In the genomic region with DNA sequence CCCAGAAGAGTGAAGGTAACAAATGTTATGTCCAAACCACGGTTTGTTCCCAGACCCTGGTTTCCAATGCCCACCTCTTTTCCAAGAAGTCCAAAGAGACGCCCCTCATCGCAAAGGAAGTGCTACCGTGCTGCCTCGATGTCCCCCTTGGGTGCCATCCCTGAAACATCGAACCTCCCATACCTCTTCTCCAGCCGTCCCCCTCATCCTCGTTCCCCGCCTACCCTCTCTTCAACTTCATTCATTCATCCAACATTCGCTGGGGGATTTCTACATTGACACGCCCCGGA, we compare ENCODE assay signal across 8 cellular contexts. TPM values are rescaled to one million over a fixed set of nuclear protein-coding genes. Genes with fewer than 3 reads are reported as not detected.
DNase-seq lines count a peak whose midpoint lies in the region; ATAC-seq and TF ChIP-seq lines count a peak whose summit lies in the region.

No MANE protein-coding gene starts in this region.

- WGBS in mesodermal cell (ENCODE audit: insufficient coverage in 2 of 2), 2 experiments = 10 to 16% methylated on average over 11 to 12 of the region's 12 CpGs

- intact Hi-C loops in ascending aorta (cut with DNase I) = loop anchor here (1.0 to 2.0 kb wide), 3 partner anchors 30 to 149 kb away; partner anchors contain the start of genes MAP2K1, RPL4, SNAPC5 and ZWILCH

- ATAC-seq in GM21515 (IDR thresholded peaks at IDR 0.05; ENCODE audit: unreplicated experiment) (no peak), GM18870 (IDR thresholded peaks at IDR 0.05; ENCODE audit: unreplicated experiment) (no peak), HG03342 (IDR thresholded peaks at IDR 0.05; ENCODE audit: unreplicated experiment) (no peak)

- H3K4me1 ChIP-seq in ascending aorta (no peaks in the 10 kb centered on the region), mesodermal cell (ENCODE audit: control insufficient read depth, insufficient read depth, low read length, poor library complexity, severe bottlenecking) (no peaks in the 10 kb centered on the region)

- CTCF ChIA-PET in AG04449 (lab: Yijun Ruan, JAX) = interaction anchor here (3.6 kb wide), 1 partner anchor 143 kb away, joined by 22 read pairs; the partner anchor contains the start of gene SNAPC5

- no peak for DNase-seq in AG04449 (ENCODE audit: low read depth, low spot score)
- DNase-seq in H7 = no peak
- DNase-seq in ascending aorta (ENCODE audit: low spot score in 2 of 2) = no peak
- DNase-seq in amniotic stem cell (lab: John Stamatoyannopoulos, UW) = no peak

- H3K36me3 ChIP-seq in H7 (replicated peaks; ENCODE audit: control insufficient read depth, insufficient read depth, low read length) (no peaks in the 10 kb centered on the region; the same call in 1 of the 2 replicates), ascending aorta (peaks cover 5 to 10% of the 10 kb centered on the region in 2 donors), mesodermal cell (ENCODE audit: control insufficient read depth, insufficient read depth, low read length) (peaks cover 10% of the 10 kb centered on the region)

- no peak for TF ChIP-seq CTCF in AG04449 (IDR thresholded peaks at IDR 0.05; ENCODE audit: insufficient read depth, low read length, missing control alignments)
- no peak for TF ChIP-seq CTCF in ascending aorta (IDR thresholded peaks at IDR 0.05)

- peak overlapping the region; percentile 81 to 88 for H3K27ac ChIP-seq in ascending aorta
- peak overlapping the region; percentile 13 for H3K27ac ChIP-seq in mesodermal cell (ENCODE audit: low read depth, low read length, severe bottlenecking)

- POLR2A ChIA-PET in AG04449 (lab: Yijun Ruan, JAX) = no interaction called here

- H3K4me3 ChIP-seq in AG04449 (ENCODE audit: low read depth, low read length) = peak overlapping the region; percentile 88
- H3K4me3 ChIP-seq in H7 (ENCODE audit: insufficient read depth, low read depth, low read length) = peak overlapping the region; percentile 73
- peak overlapping the region; percentile 73 to 80 for H3K4me3 ChIP-seq in ascending aorta
- H3K4me3 ChIP-seq in mesodermal cell (ENCODE audit: extremely low read depth, insufficient read depth, low read length, poor library complexity, severe bottlenecking) = peak overlapping the region; percentile 65

- H3K9me3 ChIP-seq in ascending aorta (no peaks in the 10 kb centered on the region), mesodermal cell (ENCODE audit: control insufficient read depth, low read length) (peaks cover 4% of the 10 kb centered on the region)

- H3K27me3 ChIP-seq in H7 (ENCODE audit: control insufficient read depth, insufficient read depth, low read length) (no peaks in the 10 kb centered on the region), ascending aorta (no peaks in the 10 kb centered on the region)

RNA-seq across cellular contexts. Expression of gene TIPIN, which starts 0.5 kb away (rescaled TPM):
- 16.2 and 17.0 TPM in 2 replicates for total RNA-seq in H7 (2014; rRNA removed; shearing (Covaris generic))
- 6.1 TPM for total RNA-seq in ascending aorta
- 9.8 TPM for polyA plus RNA-seq in mesodermal cell (2013, experiment 1 of 2)
- 16.7 TPM for polyA plus RNA-seq in mesodermal cell (2013, experiment 2 of 2)

RNA-seq across cellular contexts. Expression of gene MAP2K1, which starts 30.7 kb away (rescaled TPM):
- 42.6 and 45.8 TPM in 2 replicates for total RNA-seq in H7 (2014; rRNA removed; shearing (Covaris generic))
- total RNA-seq in ascending aorta = 21.2 TPM
- 49.9 TPM for polyA plus RNA-seq in mesodermal cell (2013, experiment 1 of 2)
- 42.3 TPM for polyA plus RNA-seq in mesodermal cell (2013, experiment 2 of 2)
